In the genomic region with DNA sequence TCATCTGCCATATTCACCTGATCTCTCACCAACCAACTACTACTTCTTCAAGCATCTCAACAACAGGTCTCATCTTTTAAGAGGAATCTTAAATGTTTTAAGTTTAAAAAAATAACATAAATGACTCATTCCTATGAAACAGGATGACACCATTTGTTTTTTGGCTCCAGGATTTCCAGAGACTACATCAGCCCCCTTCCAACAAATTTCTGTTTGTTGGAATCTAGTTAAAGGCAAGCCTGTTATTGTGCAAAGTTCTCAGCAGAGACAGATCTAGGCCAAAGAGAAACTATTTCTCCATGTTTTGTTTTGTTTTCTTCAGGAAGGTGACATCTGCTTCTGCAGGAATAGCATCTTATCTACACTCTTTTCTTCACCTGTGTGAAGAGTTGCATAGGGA, we compare ENCODE assay signal across 22 cellular contexts.
A peak's percentile ranks its signal among the peaks of the same experiment; 100 is the strongest.
DNase-seq lines count a peak whose midpoint lies in the region; ATAC-seq, FAIRE-seq and TF ChIP-seq lines count a peak whose summit lies in the region.
"Had no signal": no experiment of that assay in that cellular context is flagged by ENCODE, and none has a peak within 500 bp of the region (broad histone marks: within the 10 kb centered on the region; RNA-seq: fewer than 3 reads in every experiment).

No MANE protein-coding gene starts in this region.

- CTCF ChIA-PET in BJ (lab: Yijun Ruan, JAX) = no interaction called here

- TF ChIP-seq EP300 in gastroesophageal sphincter (IDR thresholded peaks at IDR 0.05) = no peak

- H3K4me3 Mint-ChIP-seq in chondrocyte (ENCODE audit: unreplicated experiment) = no peak overlapping the region
- no peak overlapping the region for H3K4me3 Mint-ChIP-seq in activated CD4-positive, alpha-beta T cell treated with anti-CD3 and anti-CD28 coated beads, Interleukin-2, amount 10 ng/mL, durations not matched to agents 24 days and 14 days
- H3K4me3 Mint-ChIP-seq: CD14-positive monocyte, H9 had no signal

- no peak for TF ChIP-seq POLR2A in gastroesophageal sphincter (IDR thresholded peaks at IDR 0.05)

- DNase-seq in BJ (ENCODE audit: low read depth) = peak; percentile 48
- DNase-seq in HCEC 1CT = peak; percentile 25
- DNase-seq in fibroblast of mammary gland (ENCODE audit: low read depth) = peak; percentile 63
- DNase-seq in chondrocyte (ENCODE audit: low spot score) = no peak
- no peak for DNase-seq in activated CD4-positive, alpha-beta T cell treated with anti-CD3 and anti-CD28 coated beads, Interleukin-2, amount 10 ng/mL, durations not matched to agents 24 days and 14 days
- DNase-seq in urothelium cell line (ENCODE audit: low spot score) = no peak
- DNase-seq: H9; MM.1S; NCI-H1048; NCI-H146; NCI-H2029 treated with DMSO at 0.1 percent for 48 hours; NCI-H345; NCI-H524; NCI-H774; NK-92 treated with Interleukin-12 subunit alpha and Interleukin-12 subunit beta, amount 100 ng/mL, for 24 hours; SIG-M5; SK-N-SH had no signal

- peak; percentile 62 for ATAC-seq in gastroesophageal sphincter
- no peak for ATAC-seq in GM21529 (IDR thresholded peaks at IDR 0.05; ENCODE audit: unreplicated experiment)
- ATAC-seq: K562 had no signal

- no peak for TF ChIP-seq CTCF in BJ (IDR thresholded peaks at IDR 0.05; ENCODE audit: insufficient read depth, low read depth, low read length)
- no peak for TF ChIP-seq CTCF in fibroblast of mammary gland (conservative IDR thresholded peaks at IDR 0.05; ENCODE audit: control insufficient read depth, insufficient read depth, low read depth, low read length)
- no peak for TF ChIP-seq CTCF in gastroesophageal sphincter (IDR thresholded peaks at IDR 0.05)
- TF ChIP-seq CTCF in chondrocyte (IDR thresholded peaks at IDR 0.05) = no peak

- no peaks in the 10 kb centered on the region for H3K4me1 ChIP-seq in gastroesophageal sphincter

- POLR2A ChIA-PET in BJ (lab: Charles Lee) = no interaction called here

- H3K36me3 ChIP-seq in BJ (ENCODE audit: control insufficient read depth, insufficient read depth, low read length) (no peaks in the 10 kb centered on the region), gastroesophageal sphincter (no peaks in the 10 kb centered on the region)

- intact Hi-C loops in activated CD4-positive, alpha-beta T cell treated with anti-CD3 and anti-CD28 coated beads, Interleukin-2, amount 10 ng/mL, durations not matched to agents 24 days and 14 days (cut with micrococcal nuclease) = no loop called here

- H3K27ac Mint-ChIP-seq in chondrocyte (ENCODE audit: unreplicated experiment) = no peak overlapping the region
- H3K27ac Mint-ChIP-seq in activated CD4-positive, alpha-beta T cell treated with anti-CD3 and anti-CD28 coated beads, Interleukin-2, amount 10 ng/mL, durations not matched to agents 24 days and 14 days = no peak overlapping the region
- H3K27ac Mint-ChIP-seq: CD14-positive monocyte, H9 had no signal

- H3K4me1 Mint-ChIP-seq in chondrocyte (ENCODE audit: low read depth) = peaks cover 7% of the 10 kb centered on the region
- H3K4me1 Mint-ChIP-seq in activated CD4-positive, alpha-beta T cell treated with anti-CD3 and anti-CD28 coated beads, Interleukin-2, amount 10 ng/mL, durations not matched to agents 24 days and 14 days = no peaks in the 10 kb centered on the region
- H3K4me1 Mint-ChIP-seq: CD14-positive monocyte had no signal

- no peak for FAIRE-seq in urothelium cell line (lab: Jason Lieb, UNC)
- FAIRE-seq: K562 had no signal

- no peak overlapping the region for H3K27ac ChIP-seq in gastroesophageal sphincter
- H3K27ac ChIP-seq: RWPE1 had no signal

- H3K4me3 ChIP-seq in BJ (ENCODE audit: low read depth, low read length) (no peak overlapping the region), fibroblast of mammary gland (ENCODE audit: control insufficient read depth, low read depth, low read length) (no peak overlapping the region), gastroesophageal sphincter (no peak overlapping the region)
- H3K4me3 ChIP-seq: K562 had no signal

- H3K9me3 ChIP-seq in gastroesophageal sphincter = no peaks in the 10 kb centered on the region
- H3K9me3 ChIP-seq: SK-N-SH had no signal

- peaks cover 2% of the 10 kb centered on the region for H3K9me3 Mint-ChIP-seq in chondrocyte (ENCODE audit: low read depth)
- no peaks in the 10 kb centered on the region for H3K9me3 Mint-ChIP-seq in activated CD4-positive, alpha-beta T cell treated with anti-CD3 and anti-CD28 coated beads, Interleukin-2, amount 10 ng/mL, durations not matched to agents 24 days and 14 days

- peaks cover 1% of the 10 kb centered on the region for H3K36me3 Mint-ChIP-seq in chondrocyte (ENCODE audit: low read depth)
- H3K36me3 Mint-ChIP-seq in activated CD4-positive, alpha-beta T cell treated with anti-CD3 and anti-CD28 coated beads, Interleukin-2, amount 10 ng/mL, durations not matched to agents 24 days and 14 days (ENCODE audit: low read depth) = no peaks in the 10 kb centered on the region
- H3K36me3 Mint-ChIP-seq: CD14-positive monocyte had no signal

- H3K27me3 Mint-ChIP-seq in chondrocyte (ENCODE audit: low read depth) = no peaks in the 10 kb centered on the region
- H3K27me3 Mint-ChIP-seq in activated CD4-positive, alpha-beta T cell treated with anti-CD3 and anti-CD28 coated beads, Interleukin-2, amount 10 ng/mL, durations not matched to agents 24 days and 14 days = no peaks in the 10 kb centered on the region

- H3K27me3 ChIP-seq in BJ (ENCODE audit: control insufficient read depth, insufficient read depth, low read length) (no peaks in the 10 kb centered on the region), gastroesophageal sphincter (no peaks in the 10 kb centered on the region)

Comparison
In these comparisons a context has a peak if more than half of its experiments do, and no peak if none do; other contexts are left out.
1. DNase-seq: peak in BJ (single experiment), HCEC 1CT (single experiment) and fibroblast of mammary gland (single experiment); none in chondrocyte (single experiment), activated CD4-positive, alpha-beta T cell treated with anti-CD3 and anti-CD28 coated beads, Interleukin-2, amount 10 ng/mL, durations not matched to agents 24 days and 14 days (single experiment) and urothelium cell line (single experiment).